In the genomic region with DNA sequence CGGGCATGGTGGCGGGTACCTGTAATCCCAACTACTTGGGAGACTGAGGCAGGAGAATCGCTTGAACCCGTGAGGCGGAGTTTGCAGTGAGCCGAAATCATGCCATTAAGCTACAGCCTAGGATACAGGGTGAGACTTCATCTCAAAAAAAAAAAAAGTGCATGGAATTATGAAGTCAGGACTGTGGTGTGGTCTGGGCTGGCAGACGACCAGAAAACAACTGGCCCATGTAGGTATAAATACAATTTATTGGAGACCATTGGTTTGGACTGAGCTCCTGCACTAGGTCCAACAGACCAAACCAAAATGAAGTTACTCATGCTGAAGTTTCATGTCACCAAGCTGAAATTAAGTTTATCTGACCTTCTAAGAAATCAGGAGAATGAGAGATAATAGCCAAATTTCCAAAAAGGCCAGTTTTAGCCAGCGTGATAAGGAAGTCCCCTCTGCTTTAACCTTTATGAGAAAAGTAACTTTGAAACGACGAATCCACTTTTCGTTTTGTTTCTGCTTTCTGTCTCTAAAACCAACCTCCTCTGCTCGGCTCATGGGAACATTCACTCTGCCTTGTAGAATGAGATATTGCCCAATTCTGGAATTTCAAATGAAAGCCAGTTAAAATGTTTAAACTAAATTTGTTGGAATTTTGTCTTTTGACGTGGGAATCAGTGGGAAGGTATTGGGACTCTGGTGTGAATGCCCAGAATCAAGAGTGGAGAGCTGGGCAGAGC, we compare ENCODE assay signal across 24 cellular contexts. TPM values are rescaled to one million over a fixed set of nuclear protein-coding genes. Genes with fewer than 3 reads are reported as not detected.
A peak's percentile ranks its signal among the peaks of the same experiment; 100 is the strongest.
DNase-seq lines count a peak whose midpoint lies in the region; ATAC-seq and TF ChIP-seq lines count a peak whose summit lies in the region.
"Had no signal": no experiment of that assay in that cellular context is flagged by ENCODE, and none has a peak within 500 bp of the region (broad histone marks: within the 10 kb centered on the region; RNA-seq: fewer than 3 reads in every experiment).

No MANE protein-coding gene starts in this region.

- peak overlapping the region; percentile 64 for H3K27ac ChIP-seq in ACC112 (ENCODE audit: low read depth, low read length)
- peak overlapping the region in 7 of 8 donors; percentile 7 to 62 (median 43) for H3K27ac ChIP-seq in spleen
- H3K27ac ChIP-seq: PC-9 had no signal

- peak overlapping the region; percentile 25 for H3K4me3 ChIP-seq in ACC112 (ENCODE audit: low read depth, low read length)
- H3K4me3 ChIP-seq in spleen: no peak overlapping the region
- H3K4me3 ChIP-seq: pancreas, PC-9 had no signal

- ATAC-seq in HG02885 (IDR thresholded peaks at IDR 0.05; ENCODE audit: poor library complexity, unreplicated experiment): no peak
- ATAC-seq: activated CD8-positive, alpha-beta T cell treated with anti-CD3 and anti-CD28 coated beads, Interleukin-2, amount 10 ng/mL, durations not matched to agents 7 days and 5 days; left colon; natural killer cell; pancreas; stimulated activated effector memory CD8-positive, alpha-beta T cell treated with anti-CD3 and anti-CD28 coated beads, Interleukin-12 subunit alpha, Interleukin-12 subunit beta, amount 100 ng/mL, for 72 hours had no signal

- no peak for TF ChIP-seq POLR2A in spleen (IDR thresholded peaks at IDR 0.05)

- peak overlapping the region; percentile 26 for H2AFZ ChIP-seq in ACC112 (ENCODE audit: low read length, unreplicated experiment)
- H2AFZ ChIP-seq: PC-9 had no signal

- H3K27me3 ChIP-seq in ACC112 (ENCODE audit: insufficient read depth, low read length) (no peaks in the 10 kb centered on the region), spleen (replicated peaks in 1 of 7) (no peaks in the 10 kb centered on the region)
- H3K27me3 ChIP-seq: pancreas had no signal

- H3K79me2 ChIP-seq in ACC112 (ENCODE audit: control insufficient read depth, insufficient read depth, low read length, unreplicated experiment): no peaks in the 10 kb centered on the region

- DNase-seq in amniotic epithelial cell (ENCODE audit: low read depth) (peak; percentile 58), glomerular visceral epithelial cell (ENCODE audit: extremely low spot score) (peak; percentile 50), spleen (no peak), midbrain (lab: John Stamatoyannopoulos, UW) (no peak), putamen (ENCODE audit: low spot score) (no peak), A172 (ENCODE audit: low spot score) (no peak)
- DNase-seq: activated CD4-positive, alpha-beta T cell treated with anti-CD3 and anti-CD28 coated beads for 1 hour; activated CD8-positive, alpha-beta T cell treated with anti-CD3 and anti-CD28 coated beads, Interleukin-2, amount 10 ng/mL, durations not matched to agents 7 days and 5 days; activated naive CD4-positive, alpha-beta T cell treated with Interleukin-2 at 50 U/mL for 16 hours; activated T-cell treated with anti-CD3 and anti-CD28 coated beads, Interleukin-2, amount 50 U/mL, for 1 hour; Calu3; central memory CD4-positive, alpha-beta T cell; left colon; natural killer cell; NCI-H1092; NCI-H1930; NCI-H82; pancreas; PC-9; SIG-M5; stimulated activated CD4-positive, alpha-beta T cell treated with anti-CD3 and anti-CD28 coated beads, Interleukin-1b, Interleukin-23, amount 100 ng/mL, for 48 hours had no signal

- no peaks in the 10 kb centered on the region for H3K36me3 ChIP-seq in ACC112 (ENCODE audit: insufficient read depth, low read length)
- no peaks in the 10 kb centered on the region for H3K36me3 ChIP-seq in spleen
- H3K36me3 ChIP-seq: pancreas had no signal

- no peaks in the 10 kb centered on the region for H3K9me3 ChIP-seq in spleen
- H3K9me3 ChIP-seq: pancreas had no signal

- H3K4me1 ChIP-seq in ACC112 (ENCODE audit: control insufficient read depth, insufficient read depth, low read length, unreplicated experiment) (peaks cover 44% of the 10 kb centered on the region), spleen (peaks cover 0 to 58% (median 26%) of the 10 kb centered on the region in 6 donors)

- intact Hi-C loops in spleen (cut with DNase I; ENCODE audit: low total_unique reads): no loop called here

- no peak for TF ChIP-seq CTCF in spleen (IDR thresholded peaks at IDR 0.05 in 8 of 11, conservative IDR thresholded peaks at IDR 0.05 in 3 of 11)

- WGBS in spleen, 5 donors: 82 to 89% (median 87%) methylated on average over 13 of the region's 13 CpGs

RNA-seq across cellular contexts. Expression of gene RAB10, which starts 17.7 kb away (rescaled TPM):
- 100 to 1,000 TPM; 104 to 135 (median 123) TPM for total RNA-seq in spleen
- 10 to 100 TPM; 24.4 to 42.4 (median 34.3) TPM for polyA plus RNA-seq in spleen
- total RNA-seq in A172 (2014; rRNA removed; shearing (Covaris generic)): 148 and 268 TPM in 2 replicates

RNA-seq across cellular contexts. Expression of gene KIF3C, which starts 33.9 kb away (rescaled TPM):
- 1 to 10 TPM; 3.0 to 6.5 (median 4.7) TPM for total RNA-seq in spleen
- polyA plus RNA-seq in spleen: under 1 TPM; 0.33 to 0.99 (median 0.49) TPM
- total RNA-seq in A172 (2014; rRNA removed; shearing (Covaris generic)): 29.6 and 38.8 TPM in 2 replicates

Comparison
In these comparisons a context has a peak if more than half of its experiments do, and no peak if none do; other contexts are left out.
1. DNase-seq: peak in amniotic epithelial cell (single experiment) and glomerular visceral epithelial cell (single experiment); none in spleen (single experiment), midbrain (single experiment), putamen (single experiment) and A172 (single experiment).